ENCODE assay signal across 28 cellular contexts in genomic region chr14:99829450-99829849, GRCh38. TPM values are rescaled to one million over a fixed set of nuclear protein-coding genes. Genes with fewer than 3 reads are reported as not detected.
"Had no signal": no experiment of that assay in that cellular context is flagged by ENCODE, and none has a peak within 500 bp of the region (broad histone marks: within the 10 kb centered on the region; RNA-seq: fewer than 3 reads in every experiment).

No MANE protein-coding gene starts in this region.

- H3K4me3 Mint-ChIP-seq: activated CD4-positive, alpha-beta T cell treated with anti-CD3 and anti-CD28 coated beads, Interleukin-2, amount 10 ng/mL, durations not matched to agents 7 days and 5 days; activated CD8-positive, alpha-beta memory T cell treated with anti-CD3 and anti-CD28 coated beads, Interleukin-2, amount 10 ng/mL, durations not matched to agents 7 days and 5 days; activated naive CD4-positive, alpha-beta T cell treated with anti-CD3 and anti-CD28 coated beads, Interleukin-2, amount 10 ng/mL, durations not matched to agents 7 days and 5 days; activated naive CD8-positive, alpha-beta T cell had no signal

- H3K27ac Mint-ChIP-seq: activated CD4-positive, alpha-beta T cell treated with anti-CD3 and anti-CD28 coated beads, Interleukin-2, amount 10 ng/mL, durations not matched to agents 7 days and 5 days; activated CD8-positive, alpha-beta memory T cell treated with anti-CD3 and anti-CD28 coated beads, Interleukin-2, amount 10 ng/mL, durations not matched to agents 7 days and 5 days; activated naive CD4-positive, alpha-beta T cell treated with anti-CD3 and anti-CD28 coated beads, Interleukin-2, amount 10 ng/mL, durations not matched to agents 7 days and 5 days; activated naive CD8-positive, alpha-beta T cell had no signal

- H3K4me1 Mint-ChIP-seq: activated CD4-positive, alpha-beta T cell treated with anti-CD3 and anti-CD28 coated beads, Interleukin-2, amount 10 ng/mL, durations not matched to agents 7 days and 5 days; activated CD8-positive, alpha-beta memory T cell treated with anti-CD3 and anti-CD28 coated beads, Interleukin-2, amount 10 ng/mL, durations not matched to agents 7 days and 5 days; activated naive CD4-positive, alpha-beta T cell treated with anti-CD3 and anti-CD28 coated beads, Interleukin-2, amount 10 ng/mL, durations not matched to agents 7 days and 5 days had no signal

- H3K27me3 ChIP-seq: body of pancreas, breast epithelium, SJCRH30 had no signal

- H3K9me3 Mint-ChIP-seq: activated CD4-positive, alpha-beta T cell treated with anti-CD3 and anti-CD28 coated beads, Interleukin-2, amount 10 ng/mL, durations not matched to agents 7 days and 5 days; activated naive CD4-positive, alpha-beta T cell treated with anti-CD3 and anti-CD28 coated beads, Interleukin-2, amount 10 ng/mL, durations not matched to agents 7 days and 5 days had no signal

- H3K4me1 ChIP-seq: body of pancreas, breast epithelium, SJCRH30 had no signal

- H3K9me3 ChIP-seq: body of pancreas, breast epithelium, SJCRH30 had no signal

- H3K36me3 Mint-ChIP-seq: activated CD8-positive, alpha-beta memory T cell treated with anti-CD3 and anti-CD28 coated beads, Interleukin-2, amount 10 ng/mL, durations not matched to agents 7 days and 5 days; activated naive CD4-positive, alpha-beta T cell treated with anti-CD3 and anti-CD28 coated beads, Interleukin-2, amount 10 ng/mL, durations not matched to agents 7 days and 5 days; activated naive CD8-positive, alpha-beta T cell had no signal

- H3K27ac ChIP-seq: body of pancreas, breast epithelium, SJCRH30, SK-N-MC, WERI-Rb-1 had no signal

- H3K36me3 ChIP-seq: breast epithelium, SJCRH30, WERI-Rb-1 had no signal

- ATAC-seq: activated CD8-positive, alpha-beta memory T cell treated with anti-CD3 and anti-CD28 coated beads, Interleukin-2, amount 10 ng/mL, durations not matched to agents 7 days and 5 days; body of pancreas; Panc1 had no signal

- H3K4me3 ChIP-seq: body of pancreas, breast epithelium, SJCRH30, SK-N-MC had no signal

- DNase-seq: activated CD4-positive, alpha-beta T cell treated with anti-CD3 and anti-CD28 coated beads for 1 hour; activated CD4-positive, alpha-beta T cell treated with anti-CD3 and anti-CD28 coated beads, Interleukin-2, amount 10 ng/mL, durations not matched to agents 7 days and 5 days; activated CD4-positive, CD25-positive, alpha-beta regulatory T cell; activated CD8-positive, alpha-beta memory T cell treated with anti-CD3 and anti-CD28 coated beads for 24 hours; activated CD8-positive, alpha-beta memory T cell treated with anti-CD3 and anti-CD28 coated beads, Interleukin-2, amount 10 ng/mL, durations not matched to agents 7 days and 5 days; activated CD8-positive, alpha-beta memory T cell treated with anti-CD3 and anti-CD28 coated beads, Interleukin-2, amount 50 U/mL, for 48 hours; activated effector memory CD4-positive, alpha-beta T cell treated with Interleukin-2 at 50 U/mL for 16 hours; activated naive CD4-positive, alpha-beta T cell treated with anti-CD3 and anti-CD28 coated beads, Interleukin-2, amount 10 ng/mL, durations not matched to agents 7 days and 5 days; activated T-cell treated with anti-CD3 and anti-CD28 coated beads, Interleukin-2, amount 50 U/mL, for 48 hours; body of pancreas; NCI-H1092 treated with DMSO at 0.1 percent for 48 hours; NCI-H1417; NCI-H146; NCI-H187; NCI-H2029 treated with DMSO at 0.1 percent for 48 hours; NCI-H2107; NCI-H2171; NCI-H510A; NCI-H526; NCI-H748 treated with DMSO at 0.1 percent for 48 hours; SHP77; SJCRH30; T1000; WERI-Rb-1 had no signal

RNA-seq across cellular contexts. Expression of gene EML1, which starts 36.2 kb away (rescaled TPM):
- total RNA-seq: activated CD8-positive, alpha-beta memory T cell treated with anti-CD3 and anti-CD28 coated beads, Interleukin-2, amount 10 ng/mL, durations not matched to agents 7 days and 5 days had no signal
